Comparison of ENCODE assay signal across 13 cellular contexts in the genomic region with DNA sequence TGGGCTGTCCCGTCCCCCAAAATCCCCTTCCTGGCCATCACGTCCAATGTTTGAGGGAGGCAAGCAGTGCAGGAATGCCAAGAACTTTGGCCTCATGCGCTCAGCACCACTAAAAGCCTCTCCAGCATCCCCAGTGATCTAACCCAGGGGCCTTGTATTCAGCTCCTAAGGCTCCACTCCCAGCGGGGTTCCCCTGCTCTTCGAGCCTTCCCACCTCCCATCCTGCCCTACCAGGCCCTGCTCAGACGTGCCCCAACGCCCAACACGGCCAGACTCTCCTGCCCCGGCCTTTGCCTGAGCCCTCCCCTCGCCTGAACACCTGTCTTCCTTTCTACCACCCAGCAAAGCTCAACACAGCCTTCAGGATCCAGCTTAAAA. TPM values are rescaled to one million over a fixed set of nuclear protein-coding genes. Genes with fewer than 3 reads are reported as not detected.
DNase-seq lines count a peak whose midpoint lies in the region; ATAC-seq, FAIRE-seq and TF ChIP-seq lines count a peak whose summit lies in the region.
"Had no signal": no experiment of that assay in that cellular context is flagged by ENCODE, and none has a peak within 500 bp of the region (broad histone marks: within the 10 kb centered on the region; RNA-seq: fewer than 3 reads in every experiment).

No MANE protein-coding gene starts in this region.

- POLR2A ChIA-PET in activated CD4-positive, alpha-beta T cell treated with anti-CD3 and anti-CD28 coated beads for 36 hours (lab: Charles Lee) = no interaction called here
- POLR2A ChIA-PET in H1 (lab: Charles Lee; ENCODE audit: partially characterized antibody) (interaction anchor here (0.5 to 1.3 kb wide), 4 partner anchors 15 to 893 kb away, joined by 3 to 6 read pairs (median 3); no protein-coding TSS in a partner anchor), PC-3 (lab: Charles Lee; ENCODE audit: unreplicated experiment) (no interaction called here)

- no peak overlapping the region for H2BK120ac ChIP-seq in H1 (replicated peaks; ENCODE audit: low read depth, low read length)

- H3K27ac ChIP-seq in H1 (ENCODE audit: low read depth, low read length) = no peak overlapping the region
- peak overlapping the region in 17 of 21 experiments; percentile 16 to 91 (median 80) for H3K27ac ChIP-seq in skin epidermis
- H3K27ac ChIP-seq in PC-3 (ENCODE audit: low read length) = no peak overlapping the region
- H3K27ac ChIP-seq in pancreas = no peak overlapping the region

- H3K27me3 ChIP-seq in H1 (replicated peaks in 1 of 4; ENCODE audit: control insufficient read depth in 3 of 4, extremely low read depth in 1 of 4, insufficient read depth in 3 of 4, low read length in 3 of 4) = no peaks in the 10 kb centered on the region
- no peaks in the 10 kb centered on the region for H3K27me3 ChIP-seq in PC-3 (ENCODE audit: low read length)
- H3K27me3 ChIP-seq in pancreas = no peaks in the 10 kb centered on the region
- H3K27me3 ChIP-seq: right atrium auricular region had no signal

- H3K27me3 Mint-ChIP-seq in activated CD4-positive, alpha-beta T cell treated with anti-CD3 and anti-CD28 coated beads for 36 hours = no peaks in the 10 kb centered on the region

- H3K4me3 Mint-ChIP-seq in activated CD4-positive, alpha-beta T cell treated with anti-CD3 and anti-CD28 coated beads for 36 hours = no peak overlapping the region

- no peak overlapping the region for H3K23ac ChIP-seq in H1 (ENCODE audit: insufficient read length)

- DNase-seq in activated CD4-positive, alpha-beta T cell treated with anti-CD3 and anti-CD28 coated beads for 36 hours = no peak
- no peak for DNase-seq in activated CD4-positive, alpha-beta T cell treated with anti-CD3 and anti-CD28 coated beads, Interleukin-2, amount 50 U/mL, for 1 hour
- peak; percentile 30 for DNase-seq in NCI-H69 (lab: John Stamatoyannopoulos, UW)
- DNase-seq in H1 (ENCODE audit: low read depth in 1 of 2, low spot score in 2 of 2) = no peak
- DNase-seq in PC-3 = no peak
- DNase-seq in pancreas = no peak

- H2AFZ ChIP-seq in H1 (ENCODE audit: low read length) (no peak overlapping the region), PC-3 (ENCODE audit: low read length) (no peak overlapping the region)

- WGBS in H1 (ENCODE audit: extremely low coverage in 1 of 2, insufficient coverage in 1 of 2, insufficient read length in 1 of 2, insufficient replicate concordance in 2 of 2, low coverage in 1 of 2, low lambda C conversion rate in 2 of 2, missing lambda C conversion rate in 1 of 2), 2 experiments = 64% methylated on average over 10 of the region's 10 CpGs; no CpG with 5 or more reads in 1 of the 2 experiments
- 86 to 88% methylated on average over 10 of the region's 10 CpGs for WGBS in pancreas, 2 donors

- FAIRE-seq in H1 (lab: Jason Lieb, UNC) (no peak), pancreas (lab: Jason Lieb, UNC) (no peak)
- FAIRE-seq: urothelium cell line had no signal

- no peak for TF ChIP-seq RAD21 in H1 (IDR thresholded peaks at IDR 0.05 in 1 of 2, conservative IDR thresholded peaks at IDR 0.05 in 1 of 2; ENCODE audit: low read depth in 2 of 2, low read length in 2 of 2)

- H3K18ac ChIP-seq in H1 (ENCODE audit: extremely low read depth, low read length) = no peak overlapping the region

- H3K4me1 Mint-ChIP-seq in activated CD4-positive, alpha-beta T cell treated with anti-CD3 and anti-CD28 coated beads for 36 hours = peaks cover 25% of the 10 kb centered on the region

- no TSS peak for BruUV-seq in PC-3 (replicated peaks; lab: Mats Ljungman, UMichigan)

- H3K36me3 ChIP-seq in H1 (ENCODE audit: control insufficient read depth in 2 of 4, insufficient read depth in 4 of 4, low read length in 3 of 4) (no peaks in the 10 kb centered on the region), PC-3 (ENCODE audit: low read depth, low read length) (no peaks in the 10 kb centered on the region), pancreas (no peaks in the 10 kb centered on the region)

- H3K4ac ChIP-seq in H1 (replicated peaks; ENCODE audit: insufficient read length, low read depth, low read length) = no peak overlapping the region

- no peak for TF ChIP-seq EP300 in H1 (IDR thresholded peaks at IDR 0.05; ENCODE audit: borderline replicate concordance in 1 of 2, low read depth in 2 of 2, low read length in 2 of 2)

- H4K20me1 ChIP-seq in H1 (replicated peaks in 1 of 2; ENCODE audit: control insufficient read depth in 1 of 2, insufficient read depth in 2 of 2, low read length in 2 of 2) (peaks cover 0 to 2% of the 10 kb centered on the region in 2 experiments), PC-3 (ENCODE audit: low read length) (no peaks in the 10 kb centered on the region)

- H3K4me2 ChIP-seq in H1 (ENCODE audit: insufficient read depth in 1 of 2, low read depth in 2 of 2, low read length in 2 of 2) (no peak overlapping the region), PC-3 (ENCODE audit: low read length) (no peak overlapping the region)

- intact Hi-C loops in activated CD4-positive, alpha-beta T cell treated with anti-CD3 and anti-CD28 coated beads for 36 hours (cut with DNase I, micrococcal nuclease) = no loop called here
- intact Hi-C loops in PC-3 (cut with micrococcal nuclease) = no loop called here
- intact Hi-C loops in pancreas (cut with DNase I) = no loop called here

- no peak overlapping the region for H2BK20ac ChIP-seq in H1 (ENCODE audit: low read length)

- no peaks in the 10 kb centered on the region for H3K79me2 ChIP-seq in H1 (ENCODE audit: control insufficient read depth in 1 of 2, insufficient read depth in 2 of 2, low read length in 2 of 2)
- H3K79me2 ChIP-seq in PC-3 (ENCODE audit: low read length) = no peaks in the 10 kb centered on the region

- no peak overlapping the region for H3K56ac ChIP-seq in H1 (replicated peaks; ENCODE audit: insufficient read length, low read depth, low read length)

- H4K91ac ChIP-seq in H1 (replicated peaks; ENCODE audit: insufficient read length, low read length) = no peak overlapping the region

- H3K9me2 ChIP-seq in PC-3 (replicated peaks; ENCODE audit: low read length) = no peaks in the 10 kb centered on the region

- H4K5ac ChIP-seq in H1 (ENCODE audit: insufficient read length, low read depth, low read length) = no peak overlapping the region

- no peak overlapping the region for H2AK5ac ChIP-seq in H1 (ENCODE audit: low read depth, low read length)

- no peaks in the 10 kb centered on the region for H3K9me3 Mint-ChIP-seq in activated CD4-positive, alpha-beta T cell treated with anti-CD3 and anti-CD28 coated beads for 36 hours (ENCODE audit: low read depth)

- ATAC-seq in activated CD4-positive, alpha-beta T cell treated with anti-CD3 and anti-CD28 coated beads for 36 hours = no peak
- no peak for ATAC-seq in PC-3
- ATAC-seq in GM21717 (IDR thresholded peaks at IDR 0.05; ENCODE audit: unreplicated experiment) = no peak
- ATAC-seq in pancreas = no peak

- H3K9ac ChIP-seq in H1 (replicated peaks in 1 of 4; ENCODE audit: extremely low read depth in 1 of 4, low read depth in 3 of 4, low read length in 3 of 4) (no peak overlapping the region), PC-3 (ENCODE audit: low read length) (no peak overlapping the region)

- H3K4me3 ChIP-seq in H1 (ENCODE audit: extremely low read depth in 1 of 4, insufficient read depth in 2 of 4, low read depth in 3 of 4, low read length in 4 of 4) (no peak overlapping the region), skin epidermis (no peak overlapping the region), PC-3 (ENCODE audit: low read length) (no peak overlapping the region), pancreas (no peak overlapping the region)
- H3K4me3 ChIP-seq: right atrium auricular region had no signal

- no peaks in the 10 kb centered on the region for H3K79me1 ChIP-seq in H1 (ENCODE audit: low read depth, low read length)

- H3F3A ChIP-seq in PC-3 (ENCODE audit: low read length, unreplicated experiment) = no peaks in the 10 kb centered on the region

- no peak overlapping the region for H2BK12ac ChIP-seq in H1 (ENCODE audit: low read depth, low read length)

- no peak overlapping the region for H2BK5ac ChIP-seq in H1 (ENCODE audit: low read depth, low read length)

- H4K8ac ChIP-seq in H1 (ENCODE audit: extremely low read depth, insufficient read depth, low read length) = peak overlapping the region; percentile 69; the same call in 1 of the 2 replicates

- no peak overlapping the region for H3K14ac ChIP-seq in H1 (ENCODE audit: insufficient read length)

- CTCF ChIA-PET in activated CD4-positive, alpha-beta T cell treated with anti-CD3 and anti-CD28 coated beads for 36 hours (lab: Charles Lee) = interaction anchor here (0.6 kb wide), 1 partner anchor 126 kb away, joined by 3 read pairs; no protein-coding TSS in a partner anchor
- CTCF ChIA-PET in H1 (lab: Charles Lee; ENCODE audit: partially characterized antibody) = interaction anchor here (1.0 to 5.1 kb wide), 11 partner anchors 9 to 366 kb away, joined by 3 to 19 read pairs (median 5); no protein-coding TSS in a partner anchor
- CTCF ChIA-PET in PC-3 (lab: Charles Lee) = no interaction called here

- peaks cover 0 to 19% (median 2%) of the 10 kb centered on the region in 4 experiments; a peak in 4 of 7 replicates for H3K4me1 ChIP-seq in H1 (replicated peaks in 1 of 4; ENCODE audit: control insufficient read depth in 3 of 4, insufficient read depth in 4 of 4, low read length in 3 of 4)
- H3K4me1 ChIP-seq in PC-3 (ENCODE audit: insufficient read depth, low read length) = no peaks in the 10 kb centered on the region
- H3K4me1 ChIP-seq in pancreas = peaks cover 0 to 14% (median 7%) of the 10 kb centered on the region in 3 donors

- TF ChIP-seq CTCF in H1 (IDR thresholded peaks at IDR 0.05; ENCODE audit: control extremely low read depth in 1 of 3, insufficient read depth in 1 of 3, low read depth in 1 of 3, low read length in 3 of 3) = no peak
- no peak for TF ChIP-seq CTCF in PC-3 (conservative IDR thresholded peaks at IDR 0.05; ENCODE audit: low read depth, low read length)
- TF ChIP-seq CTCF in pancreas (IDR thresholded peaks at IDR 0.05) = no peak

- H3K9me3 ChIP-seq in H1 (ENCODE audit: insufficient read depth in 2 of 2, low read depth in 1 of 2, low read length in 1 of 2) (no peaks in the 10 kb centered on the region), PC-3 (ENCODE audit: low read length) (no peaks in the 10 kb centered on the region), pancreas (no peaks in the 10 kb centered on the region)
- H3K9me3 ChIP-seq: right atrium auricular region had no signal

- no peaks in the 10 kb centered on the region for H3K23me2 ChIP-seq in H1 (ENCODE audit: low read depth, low read length)

- no peak for TF ChIP-seq POLR2A in H1 (IDR thresholded peaks at IDR 0.05; ENCODE audit: control extremely low read depth in 1 of 2, low read depth in 2 of 2, low read length in 2 of 2)

- no peaks in the 10 kb centered on the region for H3K36me3 Mint-ChIP-seq in activated CD4-positive, alpha-beta T cell treated with anti-CD3 and anti-CD28 coated beads for 36 hours (ENCODE audit: low read depth)

- H2BK15ac ChIP-seq in H1 (ENCODE audit: low read length) = no peak overlapping the region

- peak overlapping the region; percentile 6 for H3K27ac Mint-ChIP-seq in activated CD4-positive, alpha-beta T cell treated with anti-CD3 and anti-CD28 coated beads for 36 hours

RNA-seq across cellular contexts. Expression of a gene that starts 30.5 kb away (rescaled TPM):
- total RNA-seq in activated CD4-positive, alpha-beta T cell treated with anti-CD3 and anti-CD28 coated beads for 36 hours = 1 to 10 TPM; 3.1 to 4.6 TPM
- 60.2 and 66.4 TPM in 2 replicates for total RNA-seq in H1 (2021; fragmentation: NEBNext Ultra II Directional; extraction: Animal tissue kit (Norgen Biotek cat#: 25700))
- 17.7 and 21.7 TPM in 2 replicates for polyA plus RNA-seq in H1 (2011; rRNA removed)
- polyA plus RNA-seq in H1 (2011; cell fraction: cytosol; rRNA removed) = 18.6 TPM
- 82.4 TPM for polyA plus RNA-seq in H1 (2011; cell fraction: nucleus; rRNA removed)
- 31.8 to 69.1 TPM (median 54.8 TPM) in 4 replicates for polyA plus RNA-seq in H1 (2012, experiment 1 of 2)
- 41.9 TPM for polyA plus RNA-seq in H1 (2012, experiment 2 of 2)
- polyA plus RNA-seq in H1 (2013, experiment 1 of 2) = 103 TPM
- polyA plus RNA-seq in H1 (2013, experiment 2 of 2) = 99.8 TPM
- 28.1 and 28.5 TPM in 2 replicates for polyA minus RNA-seq in H1 (2011; rRNA and poly(A)+ RNA removed)
- 23.0 TPM for polyA minus RNA-seq in H1 (2011; cell fraction: cytosol; rRNA and poly(A)+ RNA removed)
- polyA minus RNA-seq in H1 (2011; cell fraction: nucleus; rRNA and poly(A)+ RNA removed) = 22.9 TPM
- total RNA-seq in PC-3 (2014; rRNA removed) = 19.2 and 21.8 TPM in 2 replicates
- 10 to 100 TPM; 15.5 to 48.5 (median 21.7) TPM for total RNA-seq in pancreas
- polyA plus RNA-seq in pancreas = 10 to 100 TPM; 52.5 to 66.2 TPM

RNA-seq across cellular contexts. Expression of a gene that starts 33.0 kb away (rescaled TPM):
- not detected for total RNA-seq in activated CD4-positive, alpha-beta T cell treated with anti-CD3 and anti-CD28 coated beads for 36 hours
- total RNA-seq in H1 (2021; fragmentation: NEBNext Ultra II Directional; extraction: Animal tissue kit (Norgen Biotek cat#: 25700)) = not detected in 2 replicates
- polyA plus RNA-seq in H1 (2011; rRNA removed) (not detected in 2 replicates), pancreas (not detected)
- polyA plus RNA-seq in H1 (2011; cell fraction: cytosol; rRNA removed) = not detected
- polyA plus RNA-seq in H1 (2011; cell fraction: nucleus; rRNA removed) = not detected
- polyA plus RNA-seq in H1 (2012, experiment 1 of 2) = not detected in 4 replicates
- not detected for polyA plus RNA-seq in H1 (2012, experiment 2 of 2)
- not detected for polyA plus RNA-seq in H1 (2013, experiment 1 of 2)
- not detected for polyA plus RNA-seq in H1 (2013, experiment 2 of 2)
- not detected in 2 replicates for polyA minus RNA-seq in H1 (2011; rRNA and poly(A)+ RNA removed)
- polyA minus RNA-seq in H1 (2011; cell fraction: cytosol; rRNA and poly(A)+ RNA removed) = not detected
- polyA minus RNA-seq in H1 (2011; cell fraction: nucleus; rRNA and poly(A)+ RNA removed) = not detected
- total RNA-seq in PC-3 (2014; rRNA removed) (not detected in 2 replicates), pancreas (not detected)
- total RNA-seq: G401, mucosa of gallbladder, right atrium auricular region had no signal
- polyA plus RNA-seq: AG04450 had no signal

RNA-seq across cellular contexts. Expression of a gene that starts 47.5 kb away (rescaled TPM):
- not detected for total RNA-seq in activated CD4-positive, alpha-beta T cell treated with anti-CD3 and anti-CD28 coated beads for 36 hours
- total RNA-seq in H1 (2021; fragmentation: NEBNext Ultra II Directional; extraction: Animal tissue kit (Norgen Biotek cat#: 25700)) = not detected in 2 replicates
- polyA plus RNA-seq in H1 (2011; rRNA removed) = not detected in 2 replicates
- not detected for polyA plus RNA-seq in H1 (2011; cell fraction: cytosol; rRNA removed)
- not detected for polyA plus RNA-seq in H1 (2011; cell fraction: nucleus; rRNA removed)
- polyA plus RNA-seq in H1 (2012, experiment 1 of 2) = not detected in 4 replicates
- not detected for polyA plus RNA-seq in H1 (2012, experiment 2 of 2)
- not detected for polyA plus RNA-seq in H1 (2013, experiment 1 of 2)
- not detected for polyA plus RNA-seq in H1 (2013, experiment 2 of 2)
- polyA minus RNA-seq in H1 (2011; rRNA and poly(A)+ RNA removed) = not detected in 2 replicates
- polyA minus RNA-seq in H1 (2011; cell fraction: cytosol; rRNA and poly(A)+ RNA removed) = not detected
- polyA minus RNA-seq in H1 (2011; cell fraction: nucleus; rRNA and poly(A)+ RNA removed) = 0.20 TPM
- not detected in 2 replicates for total RNA-seq in PC-3 (2014; rRNA removed)
- total RNA-seq in pancreas = not detected
- polyA plus RNA-seq in pancreas = under 1 TPM in 1 of 2 donors, not detected in 1; 0.05 TPM
- total RNA-seq: G401, mucosa of gallbladder, right atrium auricular region had no signal
- polyA plus RNA-seq: AG04450 had no signal

Comparison
In these comparisons a context has a peak if more than half of its experiments do, and no peak if none do; other contexts are left out.
1. H3K27ac ChIP-seq: peak in skin epidermis (17 of 21); none in H1 (single experiment), PC-3 (single experiment) and pancreas (0 of 4).